In genomic region chr4:63786181-63786580, GRCh38 we compare ENCODE assay signal across 23 cellular contexts.
"Had no signal": no experiment of that assay in that cellular context is flagged by ENCODE, and none has a peak within 500 bp of the region (broad histone marks: within the 10 kb centered on the region; RNA-seq: fewer than 3 reads in every experiment).

No MANE protein-coding gene starts in this region.

- H3K27ac Mint-ChIP-seq: effector memory CD8-positive, alpha-beta T cell; mesothelial cell of epicardium; naive B cell; natural killer cell treated with Interleukin-12 subunit alpha and Interleukin-12 subunit beta and Interleukin-15 and Interleukin-18, amount 100 ng/mL, for 72 hours; stimulated activated effector memory CD8-positive, alpha-beta T cell treated with anti-CD3 and anti-CD28 coated beads, Interleukin-12 subunit alpha, Interleukin-12 subunit beta, amount 100 ng/mL, for 72 hours had no signal

- H3K4me3 Mint-ChIP-seq: effector memory CD8-positive, alpha-beta T cell; mesothelial cell of epicardium; naive B cell; natural killer cell treated with Interleukin-12 subunit alpha and Interleukin-12 subunit beta and Interleukin-15 and Interleukin-18, amount 100 ng/mL, for 72 hours; neural crest cell; stimulated activated effector memory CD8-positive, alpha-beta T cell treated with anti-CD3 and anti-CD28 coated beads, Interleukin-12 subunit alpha, Interleukin-12 subunit beta, amount 100 ng/mL, for 72 hours had no signal

- ATAC-seq: effector memory CD8-positive, alpha-beta T cell; heart right ventricle; left cardiac atrium; left lung; mucosa of descending colon; natural killer cell treated with Interleukin-12 subunit alpha and Interleukin-12 subunit beta and Interleukin-15 and Interleukin-18, amount 100 ng/mL, for 72 hours; sciatic nerve; stimulated activated effector memory CD8-positive, alpha-beta T cell treated with anti-CD3 and anti-CD28 coated beads, Interleukin-12 subunit alpha, Interleukin-12 subunit beta, amount 100 ng/mL, for 72 hours had no signal

- H3K36me3 Mint-ChIP-seq: mesothelial cell of epicardium; naive B cell; stimulated activated effector memory CD8-positive, alpha-beta T cell treated with anti-CD3 and anti-CD28 coated beads, Interleukin-12 subunit alpha, Interleukin-12 subunit beta, amount 100 ng/mL, for 72 hours had no signal

- H3K4me1 Mint-ChIP-seq: mesothelial cell of epicardium; naive B cell; neural crest cell; stimulated activated effector memory CD8-positive, alpha-beta T cell treated with anti-CD3 and anti-CD28 coated beads, Interleukin-12 subunit alpha, Interleukin-12 subunit beta, amount 100 ng/mL, for 72 hours had no signal

- H3K27me3 Mint-ChIP-seq: effector memory CD8-positive, alpha-beta T cell; naive B cell; natural killer cell treated with Interleukin-12 subunit alpha and Interleukin-12 subunit beta and Interleukin-15 and Interleukin-18, amount 100 ng/mL, for 72 hours had no signal

- H3K9me3 Mint-ChIP-seq: mesothelial cell of epicardium, naive B cell, neural crest cell had no signal

- DNase-seq: effector memory CD8-positive, alpha-beta T cell; erythroblast; esophagus squamous epithelium; foreskin melanocyte; glutamatergic neuron; heart right ventricle; left cardiac atrium; left lung; mesenchymal stem cell; mucosa of descending colon; naive B cell; stimulated activated CD4-positive, alpha-beta T cell treated with anti-CD3 and anti-CD28 coated beads, Interleukin-12 subunit alpha, Interleukin-12 subunit beta, amount 100 ng/mL, for 4 hours; stimulated activated CD4-positive, alpha-beta T cell treated with anti-CD3 and anti-CD28 coated beads, Interleukin-1b, Interleukin-23, amount 100 ng/mL, for 48 hours; stimulated activated CD4-positive, alpha-beta T cell treated with anti-CD3 and anti-CD28 coated beads, Interleukin-4, amount 100 ng/mL, for 24 hours; stimulated activated naive CD4-positive, alpha-beta T cell treated with Interleukin-2 at 50 U/mL for 16 hours; stomach; thyroid gland; trophoblast cell had no signal
